Comparison of ENCODE assay signal across 18 cellular contexts in the genomic region with DNA sequence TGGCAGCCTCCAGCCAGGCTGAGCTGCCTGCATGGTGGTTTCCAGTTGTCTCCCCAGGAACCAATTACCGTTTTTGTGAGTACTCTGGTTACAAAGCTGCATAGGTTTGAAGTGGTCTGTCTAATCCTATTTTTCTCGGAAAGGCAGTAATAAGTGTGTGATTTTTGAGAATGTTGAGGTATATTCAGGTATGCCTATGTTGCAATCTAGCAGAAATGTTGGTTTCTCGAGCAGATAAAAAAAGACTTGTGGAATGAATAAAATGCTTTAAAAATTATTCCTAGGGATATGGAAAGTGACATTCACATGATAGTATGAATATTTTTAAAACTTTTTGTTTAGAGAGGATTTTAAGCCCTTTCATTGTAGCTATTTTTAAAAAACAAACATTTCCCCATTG.
"Had no signal": no experiment of that assay in that cellular context is flagged by ENCODE, and none has a peak within 500 bp of the region (broad histone marks: within the 10 kb centered on the region; RNA-seq: fewer than 3 reads in every experiment).

No MANE protein-coding gene starts in this region.

- H3K27ac ChIP-seq: right atrium auricular region, skin epidermis, transverse colon had no signal

- H3K9me3 ChIP-seq: mucosa of descending colon, right atrium auricular region, transverse colon had no signal

- H3K4me3 ChIP-seq: mucosa of descending colon, right atrium auricular region, skin epidermis, transverse colon had no signal

- H3K27me3 ChIP-seq: right atrium auricular region, transverse colon had no signal

- H3K4me1 ChIP-seq: transverse colon had no signal

- ATAC-seq: activated naive CD4-positive, alpha-beta T cell treated with anti-CD3 and anti-CD28 coated beads, Interleukin-2, amount 50 U/mL, for 72 hours; left lobe of liver; mucosa of descending colon; naive thymus-derived CD4-positive, alpha-beta T cell had no signal

- H3K36me3 ChIP-seq: right atrium auricular region, transverse colon had no signal

- DNase-seq: activated CD4-positive, alpha-beta memory T cell treated with anti-CD3 and anti-CD28 coated beads, Interleukin-2, amount 10 ng/mL, durations not matched to agents 7 days and 5 days; activated CD4-positive, alpha-beta T cell treated with anti-CD3 and anti-CD28 coated beads for 4 hours; activated CD8-positive, alpha-beta memory T cell treated with anti-CD3 and anti-CD28 coated beads, Interleukin-2, amount 50 U/mL, for 4 hours; activated effector memory CD4-positive, alpha-beta T cell treated with anti-CD3 and anti-CD28 coated beads, Interleukin-2, amount 50 U/mL, for 16 hours; activated T-cell treated with anti-CD3 and anti-CD28 coated beads, Interleukin-2, amount 50 U/mL, for 48 hours; amygdala; islet precursor cell; mucosa of descending colon; naive thymus-derived CD4-positive, alpha-beta T cell; posterior cingulate gyrus; stimulated activated CD4-positive, alpha-beta T cell treated with anti-CD3 and anti-CD28 coated beads, Interleukin-4, amount 100 ng/mL, for 24 hours; stimulated activated naive CD4-positive, alpha-beta T cell treated with Interleukin-2 at 50 U/mL for 16 hours; substantia nigra; transverse colon had no signal
